Comparison of ENCODE assay signal across 9 cellular contexts in the genomic region with DNA sequence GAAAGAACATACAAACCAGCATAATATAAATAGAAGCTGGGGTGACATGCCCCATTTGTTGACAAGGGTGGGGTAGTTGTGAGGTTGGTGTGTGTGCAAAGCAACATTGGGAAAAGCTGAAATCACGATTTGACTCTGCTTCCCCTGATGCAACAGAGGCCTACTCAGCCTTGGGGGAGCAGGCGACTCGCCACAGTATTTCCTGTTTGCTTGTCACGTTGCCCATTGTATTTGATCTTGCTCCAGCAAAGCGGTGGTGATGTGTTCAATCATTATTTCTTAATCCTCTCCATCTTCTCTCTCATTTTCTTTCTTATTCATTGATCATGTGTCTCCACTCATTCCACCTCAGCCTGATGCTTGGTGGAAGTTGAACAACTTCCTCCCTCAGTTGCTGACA.
DNase-seq lines count a peak whose midpoint lies in the region; ATAC-seq and TF ChIP-seq lines count a peak whose summit lies in the region.
"Had no signal": no experiment of that assay in that cellular context is flagged by ENCODE, and none has a peak within 500 bp of the region (broad histone marks: within the 10 kb centered on the region; RNA-seq: fewer than 3 reads in every experiment).

No MANE protein-coding gene starts in this region.

- no peaks in the 10 kb centered on the region for H3K9me3 Mint-ChIP-seq in MCF 10A (ENCODE audit: unreplicated experiment)

- no peak overlapping the region for H2BK120ac ChIP-seq in neuronal stem cell (ENCODE audit: low read depth, low read length)

- H3K4me3 ChIP-seq in breast epithelium: no peak overlapping the region
- no peak overlapping the region for H3K4me3 ChIP-seq in neuronal stem cell (ENCODE audit: low read length in 2 of 2)
- H3K4me3 ChIP-seq: tibial nerve had no signal

- H3K4me1 ChIP-seq in breast epithelium (no peaks in the 10 kb centered on the region), neuronal stem cell (ENCODE audit: control insufficient read depth in 2 of 2, insufficient read depth in 1 of 2, low read depth in 1 of 2, low read length in 2 of 2) (peaks cover 0 to 7% of the 10 kb centered on the region in 2 donors)

- H3K27ac ChIP-seq in breast epithelium (peak overlapping the region in 1 of 2 donors; percentile 36), neuronal stem cell (replicated peaks; ENCODE audit: low read length) (no peak overlapping the region)

- H2BK15ac ChIP-seq in neuronal stem cell (ENCODE audit: low read length): no peak overlapping the region

- peak overlapping the region; percentile 21 for H3K27ac Mint-ChIP-seq in MCF 10A (ENCODE audit: low read depth, unreplicated experiment)

- no peaks in the 10 kb centered on the region for H3K36me3 Mint-ChIP-seq in MCF 10A (ENCODE audit: insufficient read depth, unreplicated experiment)

- no peak overlapping the region for H4K91ac ChIP-seq in neuronal stem cell (ENCODE audit: low read depth, low read length, poor library complexity)

- no peak overlapping the region for H4K8ac ChIP-seq in neuronal stem cell (ENCODE audit: low read depth, low read length)

- no peak overlapping the region for H3K23ac ChIP-seq in neuronal stem cell (ENCODE audit: low read depth, low read length, poor library complexity)

- peaks cover 14% of the 10 kb centered on the region for H3K4me1 Mint-ChIP-seq in MCF 10A (ENCODE audit: insufficient read depth, unreplicated experiment)

- H3K36me3 ChIP-seq in breast epithelium: no peaks in the 10 kb centered on the region
- H3K36me3 ChIP-seq in neuronal stem cell (replicated peaks in 1 of 2; ENCODE audit: control insufficient read depth in 2 of 2, insufficient read depth in 2 of 2, low read length in 2 of 2): no peaks in the 10 kb centered on the region
- H3K36me3 ChIP-seq: tibial nerve had no signal

- no TSS peak for BruUV-seq in MCF 10A (replicated peaks; lab: Mats Ljungman, UMichigan)

- H3K4me3 Mint-ChIP-seq in MCF 10A (ENCODE audit: unreplicated experiment): no peak overlapping the region

- no peak overlapping the region for H2BK12ac ChIP-seq in neuronal stem cell (ENCODE audit: low read length)

- DNase-seq in MCF 10A (ENCODE audit: unreplicated experiment) (peak; percentile 62), breast epithelium (ENCODE audit: low spot score in 2 of 2) (no peak), amniotic epithelial cell (ENCODE audit: low read depth) (peak; percentile 60), neuronal stem cell (ENCODE audit: low spot score) (no peak), NCI-H345 treated with DMSO at 0.1 percent for 48 hours (lab: John Stamatoyannopoulos, UW; ENCODE audit: unreplicated experiment) (no peak), DMS 273 treated with DMSO at 0.1 percent for 48 hours (lab: John Stamatoyannopoulos, UW) (no peak)

- no peak overlapping the region for H2AK5ac ChIP-seq in neuronal stem cell (ENCODE audit: low read depth, low read length)

- peak overlapping the region; percentile 13 for H2AFZ ChIP-seq in neuronal stem cell (ENCODE audit: low read length)

- H3K9ac ChIP-seq in neuronal stem cell (ENCODE audit: low read depth, low read length, poor library complexity): no peak overlapping the region

- POLR2A ChIA-PET in MCF 10A (lab: Yijun Ruan, JAX): interaction anchor here (0.6 to 1.6 kb wide), 4 partner anchors 29 to 1062 kb away, joined by 3 to 4 read pairs (median 4); no protein-coding TSS in a partner anchor

- WGBS in neuronal stem cell (ENCODE audit: extremely low coverage in 2 of 2, insufficient read length in 2 of 2, insufficient replicate concordance in 1 of 2), 2 donors: no CpG with 5 or more reads among the region's 5 CpGs

- no peak for TF ChIP-seq POLR2A in breast epithelium (IDR thresholded peaks at IDR 0.05)

- H3K9me3 ChIP-seq in breast epithelium (no peaks in the 10 kb centered on the region), neuronal stem cell (replicated peaks in 1 of 2; ENCODE audit: control insufficient read depth in 2 of 2, insufficient read depth in 1 of 2, low read depth in 1 of 2, low read length in 2 of 2) (no peaks in the 10 kb centered on the region)
- H3K9me3 ChIP-seq: tibial nerve had no signal

- TF ChIP-seq CTCF in MCF 10A (IDR thresholded peaks at IDR 0.05; ENCODE audit: unreplicated experiment) (no peak), breast epithelium (IDR thresholded peaks at IDR 0.05) (no peak)

- no peak overlapping the region for H3K4ac ChIP-seq in neuronal stem cell (ENCODE audit: low read length)

- H3K4me2 ChIP-seq in neuronal stem cell (ENCODE audit: insufficient read depth, low read length, poor library complexity, severe bottlenecking): no peak overlapping the region

- H3K27me3 Mint-ChIP-seq in MCF 10A (ENCODE audit: insufficient read depth, unreplicated experiment): no peaks in the 10 kb centered on the region

- CTCF ChIA-PET in MCF 10A (lab: Yijun Ruan, JAX): no interaction called here

- ATAC-seq in HG02840 (IDR thresholded peaks at IDR 0.05; ENCODE audit: low FRiP score, unreplicated experiment): no peak

- H3K14ac ChIP-seq in neuronal stem cell (ENCODE audit: low read length): no peak overlapping the region

- no peak overlapping the region for H3K18ac ChIP-seq in neuronal stem cell (ENCODE audit: low read length)

- H3K27me3 ChIP-seq in breast epithelium (no peaks in the 10 kb centered on the region), neuronal stem cell (ENCODE audit: control insufficient read depth in 3 of 3, insufficient read depth in 3 of 3, low read depth in 1 of 3, low read length in 3 of 3) (no peaks in the 10 kb centered on the region)
- H3K27me3 ChIP-seq: tibial nerve had no signal

- intact Hi-C loops in MCF 10A (cut with micrococcal nuclease): no loop called here
- intact Hi-C loops in breast epithelium (cut with DNase I; ENCODE audit: low total_unique reads): no loop called here

- no peak overlapping the region for H2BK5ac ChIP-seq in neuronal stem cell (ENCODE audit: low read length)

- no peaks in the 10 kb centered on the region for H3K79me1 ChIP-seq in neuronal stem cell (ENCODE audit: low read depth, low read length)

TF ChIP-seq in PFSK-1, 5 proteins besides CTCF, POLR2A, EP300 and RAD21:
- no peak for TF ChIP-seq REST (IDR thresholded peaks at IDR 0.05; ENCODE audit: insufficient read depth in 1 of 2, low read depth in 2 of 2, low read length in 2 of 2)
- TF ChIP-seq FOXP2 (optimal IDR thresholded peaks at IDR 0.05; ENCODE audit: borderline replicate concordance, extremely low read depth, extremely low read length, insufficient read depth): peak; percentile 60
- 0 out of 2 replicates have a peak, but pooled peaks have one; percentile 23 for TF ChIP-seq SIN3A (IDR thresholded peaks at IDR 0.05; ENCODE audit: borderline replicate concordance, insufficient read depth, low read length)
- TF ChIP-seq TAF1 (IDR thresholded peaks at IDR 0.05; ENCODE audit: borderline replicate concordance, insufficient read depth, low read length): no peak
- TF ChIP-seq POLR2AphosphoS5 (IDR thresholded peaks at IDR 0.05; ENCODE audit: low read depth, low read length): no peak

Comparison
In these comparisons a context has a peak if more than half of its experiments do, and no peak if none do; other contexts are left out.
1. DNase-seq: peak in MCF 10A (single experiment) and amniotic epithelial cell (single experiment); none in breast epithelium (0 of 2), neuronal stem cell (single experiment), NCI-H345 treated with DMSO at 0.1 percent for 48 hours (single experiment) and DMS 273 treated with DMSO at 0.1 percent for 48 hours (single experiment).